In genomic region chr19:8087876-8088275, GRCh38 we compare ENCODE assay signal across 1 cellular context.
TF ChIP-seq lines count a peak whose summit lies in the region.

No MANE protein-coding gene starts in this region.

TF ChIP-seq in HepG2, 621 proteins besides CTCF, POLR2A, EP300 and RAD21:
- peak; percentile 65; the same call in 1 of the 2 replicates for TF ChIP-seq ZFP90 (CRISPR knock-in tag; IDR thresholded peaks at IDR 0.05; ENCODE audit: borderline replicate concordance)
- no peak for TF ChIP-seq SUZ12 (IDR thresholded peaks at IDR 0.05; ENCODE audit: low read depth, low read length)
- no peak for TF ChIP-seq JDP2 (CRISPR knock-in tag; IDR thresholded peaks at IDR 0.05; ENCODE audit: borderline replicate concordance)
- no peak for TF ChIP-seq ATF7 (IDR thresholded peaks at IDR 0.05)
- no peak for TF ChIP-seq ATF7 (CRISPR knock-in tag; IDR thresholded peaks at IDR 0.05)
